Comparison of ENCODE assay signal across 8 cellular contexts in genomic region chr12:49068879-49069506, GRCh38. TPM values are rescaled to one million over a fixed set of nuclear protein-coding genes. Genes with fewer than 3 reads are reported as not detected.
A peak's percentile ranks its signal among the peaks of the same experiment; 100 is the strongest.
DNase-seq lines count a peak whose midpoint lies in the region; ATAC-seq, FAIRE-seq and TF ChIP-seq lines count a peak whose summit lies in the region.

No MANE protein-coding gene starts in this region.

- no peak overlapping the region for H3K4ac ChIP-seq in H1 (replicated peaks; ENCODE audit: insufficient read length, low read depth, low read length)

- H4K8ac ChIP-seq in H1 (ENCODE audit: extremely low read depth, insufficient read depth, low read length): no peak overlapping the region

- no peaks in the 10 kb centered on the region for H3K79me1 ChIP-seq in H1 (ENCODE audit: low read depth, low read length)

- no peak for TF ChIP-seq CTCF in H1 (IDR thresholded peaks at IDR 0.05; ENCODE audit: control extremely low read depth in 1 of 3, insufficient read depth in 1 of 3, low read depth in 1 of 3, low read length in 3 of 3)
- no peak for TF ChIP-seq CTCF in osteocyte (IDR thresholded peaks at IDR 0.05)

- peak overlapping the region in 1 of 4 experiments; percentile 24; a peak in 1 of 7 replicates for H3K9ac ChIP-seq in H1 (replicated peaks in 1 of 4; ENCODE audit: extremely low read depth in 1 of 4, low read depth in 3 of 4, low read length in 3 of 4)

- H3K23me2 ChIP-seq in H1 (ENCODE audit: low read depth, low read length): peaks cover 11% of the 10 kb centered on the region

- no peak overlapping the region for H3K14ac ChIP-seq in H1 (ENCODE audit: insufficient read length)

- H2BK15ac ChIP-seq in H1 (ENCODE audit: low read length): no peak overlapping the region

- H3K36me3 Mint-ChIP-seq in osteocyte (ENCODE audit: unreplicated experiment): no peaks in the 10 kb centered on the region

- CTCF ChIA-PET in H1 (lab: Charles Lee; ENCODE audit: partially characterized antibody): interaction anchor here (0.6 to 10.0 kb wide), 8 partner anchors 18 to 162 kb away, joined by 3 to 129 read pairs (median 4); partner anchors contain the start of gene DHH

- FAIRE-seq in H1 (lab: Jason Lieb, UNC): no peak

- peaks cover 0 to 8% (median 3%) of the 10 kb centered on the region in 4 experiments; a peak in 5 of 7 replicates for H3K27me3 ChIP-seq in H1 (replicated peaks in 1 of 4; ENCODE audit: control insufficient read depth in 3 of 4, extremely low read depth in 1 of 4, insufficient read depth in 3 of 4, low read length in 3 of 4)

- no peak overlapping the region for H2BK12ac ChIP-seq in H1 (ENCODE audit: low read depth, low read length)

- H4K20me1 ChIP-seq in H1 (replicated peaks in 1 of 2; ENCODE audit: control insufficient read depth in 1 of 2, insufficient read depth in 2 of 2, low read length in 2 of 2): no peaks in the 10 kb centered on the region

- H3K4me1 ChIP-seq in H1 (replicated peaks in 1 of 4; ENCODE audit: control insufficient read depth in 3 of 4, insufficient read depth in 4 of 4, low read length in 3 of 4): peaks cover 2 to 6% (median 4%) of the 10 kb centered on the region in 4 experiments; a peak in 5 of 7 replicates

- no peak overlapping the region for H2AFZ ChIP-seq in H1 (ENCODE audit: low read length)

- TF ChIP-seq RAD21 in H1 (IDR thresholded peaks at IDR 0.05 in 1 of 2, conservative IDR thresholded peaks at IDR 0.05 in 1 of 2; ENCODE audit: low read depth in 2 of 2, low read length in 2 of 2): no peak

- peak overlapping the region; percentile 70 to 93 (median 80) for H3K4me3 ChIP-seq in H1 (ENCODE audit: extremely low read depth in 1 of 4, insufficient read depth in 2 of 4, low read depth in 3 of 4, low read length in 4 of 4)

- peak overlapping the region; percentile 97 for H3K4me3 Mint-ChIP-seq in osteocyte (ENCODE audit: unreplicated experiment)

- H3K27me3 Mint-ChIP-seq in osteocyte (ENCODE audit: unreplicated experiment): no peaks in the 10 kb centered on the region

- H3K9me3 ChIP-seq in H1 (ENCODE audit: insufficient read depth in 2 of 2, low read depth in 1 of 2, low read length in 1 of 2): no peaks in the 10 kb centered on the region

- H3K56ac ChIP-seq in H1 (replicated peaks; ENCODE audit: insufficient read length, low read depth, low read length): no peak overlapping the region

- no peaks in the 10 kb centered on the region for H3K36me3 ChIP-seq in H1 (ENCODE audit: control insufficient read depth in 2 of 4, insufficient read depth in 4 of 4, low read length in 3 of 4)

- H3K4me2 ChIP-seq in H1 (ENCODE audit: insufficient read depth in 1 of 2, low read depth in 2 of 2, low read length in 2 of 2): peak overlapping the region; percentile 87 to 93

- POLR2A ChIA-PET in H1 (lab: Charles Lee; ENCODE audit: partially characterized antibody): interaction anchor here (1.0 to 3.6 kb wide), 10 partner anchors 9 to 74 kb away, joined by 3 to 32 read pairs (median 4); partner anchors contain the start of genes DHH, KMT2D and TUBA1B

- H3K4me1 Mint-ChIP-seq in osteocyte (ENCODE audit: unreplicated experiment): peaks cover 18% of the 10 kb centered on the region

- H3K27ac Mint-ChIP-seq in osteocyte (ENCODE audit: unreplicated experiment): peak overlapping the region; percentile 80

- no peak overlapping the region for H4K91ac ChIP-seq in H1 (replicated peaks; ENCODE audit: insufficient read length, low read length)

- peak; percentile 44 for DNase-seq in D341Med (ENCODE audit: low spot score)
- peak; percentile 52 for DNase-seq in NCI-H2171 treated with DMSO at 0.1 percent for 48 hours (lab: John Stamatoyannopoulos, UW)
- peak in 1 of 2 experiments; percentile 58 for DNase-seq in H1 (ENCODE audit: low read depth in 1 of 2, low spot score in 2 of 2)
- DNase-seq in osteocyte (ENCODE audit: extremely low spot score, unreplicated experiment): no peak
- no peak for DNase-seq in AML-193 (lab: John Stamatoyannopoulos, UW)
- DNase-seq in GDM1 (lab: John Stamatoyannopoulos, UW): no peak
- no peak for DNase-seq in dermis blood vessel endothelial cell

- no peak overlapping the region for H2BK120ac ChIP-seq in H1 (replicated peaks; ENCODE audit: low read depth, low read length)

- H4K5ac ChIP-seq in H1 (ENCODE audit: insufficient read length, low read depth, low read length): no peak overlapping the region

- TF ChIP-seq EP300 in H1 (IDR thresholded peaks at IDR 0.05; ENCODE audit: borderline replicate concordance in 1 of 2, low read depth in 2 of 2, low read length in 2 of 2): no peak

- no peaks in the 10 kb centered on the region for H3K79me2 ChIP-seq in H1 (ENCODE audit: control insufficient read depth in 1 of 2, insufficient read depth in 2 of 2, low read length in 2 of 2)

- no peak for ATAC-seq in HG02852 (IDR thresholded peaks at IDR 0.05; ENCODE audit: unreplicated experiment)

- no peak overlapping the region for H3K23ac ChIP-seq in H1 (ENCODE audit: insufficient read length)

- WGBS in H1 (ENCODE audit: extremely low coverage in 1 of 2, insufficient coverage in 1 of 2, insufficient read length in 1 of 2, insufficient replicate concordance in 2 of 2, low coverage in 1 of 2, low lambda C conversion rate in 2 of 2, missing lambda C conversion rate in 1 of 2), 2 experiments: 28% methylated on average over 21 of the region's 21 CpGs; no CpG with 5 or more reads in 1 of the 2 experiments

- no peaks in the 10 kb centered on the region for H3K9me3 Mint-ChIP-seq in osteocyte (ENCODE audit: unreplicated experiment)

- no peak overlapping the region for H3K27ac ChIP-seq in H1 (ENCODE audit: low read depth, low read length)

- no peak for TF ChIP-seq POLR2A in H1 (IDR thresholded peaks at IDR 0.05; ENCODE audit: control extremely low read depth in 1 of 2, low read depth in 2 of 2, low read length in 2 of 2)

- H2BK20ac ChIP-seq in H1 (ENCODE audit: low read length): peak overlapping the region; percentile 66; the same call in 1 of the 2 replicates

- H2BK5ac ChIP-seq in H1 (ENCODE audit: low read depth, low read length): no peak overlapping the region

- no peak overlapping the region for H3K18ac ChIP-seq in H1 (ENCODE audit: extremely low read depth, low read length)

- no peak overlapping the region for H2AK5ac ChIP-seq in H1 (ENCODE audit: low read depth, low read length)

RNA-seq across cellular contexts. Expression of gene RHEBL1, which starts 0.8 kb away (rescaled TPM):
- 7.0 and 7.5 TPM in 2 replicates for total RNA-seq in H1 (2021; fragmentation: NEBNext Ultra II Directional; extraction: Animal tissue kit (Norgen Biotek cat#: 25700))
- polyA plus RNA-seq in H1 (2011; rRNA removed): 8.1 and 9.4 TPM in 2 replicates
- polyA plus RNA-seq in H1 (2011; cell fraction: cytosol; rRNA removed): 8.9 TPM
- 8.4 TPM for polyA plus RNA-seq in H1 (2011; cell fraction: nucleus; rRNA removed)
- 6.8 to 8.2 TPM (median 7.4 TPM) in 4 replicates for polyA plus RNA-seq in H1 (2012, experiment 1 of 2)
- 6.5 TPM for polyA plus RNA-seq in H1 (2012, experiment 2 of 2)
- 4.7 TPM for polyA plus RNA-seq in H1 (2013, experiment 1 of 2)
- polyA plus RNA-seq in H1 (2013, experiment 2 of 2): 4.9 TPM
- 5.3 and 7.7 TPM in 2 replicates for polyA minus RNA-seq in H1 (2011; rRNA and poly(A)+ RNA removed)
- polyA minus RNA-seq in H1 (2011; cell fraction: cytosol; rRNA and poly(A)+ RNA removed): 3.9 TPM
- polyA minus RNA-seq in H1 (2011; cell fraction: nucleus; rRNA and poly(A)+ RNA removed): 3.0 TPM
- total RNA-seq in osteocyte (0.86 and 1.2 TPM in 2 replicates), dermis blood vessel endothelial cell (1.2 and 2.0 TPM in 2 replicates)

RNA-seq across cellular contexts. Expression of gene KMT2D, which starts 8.4 kb away (rescaled TPM):
- 86.3 and 92.3 TPM in 2 replicates for total RNA-seq in H1 (2021; fragmentation: NEBNext Ultra II Directional; extraction: Animal tissue kit (Norgen Biotek cat#: 25700))
- polyA plus RNA-seq in H1 (2011; rRNA removed): 9.1 and 15.7 TPM in 2 replicates
- 14.5 TPM for polyA plus RNA-seq in H1 (2011; cell fraction: cytosol; rRNA removed)
- 56.4 TPM for polyA plus RNA-seq in H1 (2011; cell fraction: nucleus; rRNA removed)
- 30.8 to 49.4 TPM (median 44.1 TPM) in 4 replicates for polyA plus RNA-seq in H1 (2012, experiment 1 of 2)
- 16.1 TPM for polyA plus RNA-seq in H1 (2012, experiment 2 of 2)
- polyA plus RNA-seq in H1 (2013, experiment 1 of 2): 18.0 TPM
- polyA plus RNA-seq in H1 (2013, experiment 2 of 2): 12.9 TPM
- polyA minus RNA-seq in H1 (2011; rRNA and poly(A)+ RNA removed): 34.4 and 39.4 TPM in 2 replicates
- 64.4 TPM for polyA minus RNA-seq in H1 (2011; cell fraction: cytosol; rRNA and poly(A)+ RNA removed)
- polyA minus RNA-seq in H1 (2011; cell fraction: nucleus; rRNA and poly(A)+ RNA removed): 44.7 TPM
- 91.2 and 97.5 TPM in 2 replicates for total RNA-seq in osteocyte
- total RNA-seq in dermis blood vessel endothelial cell: 41.2 and 99.0 TPM in 2 replicates

RNA-seq across cellular contexts. Expression of gene DHH, which starts 25.6 kb away (rescaled TPM):
- 0.11 and 0.13 TPM in 2 replicates for total RNA-seq in H1 (2021; fragmentation: NEBNext Ultra II Directional; extraction: Animal tissue kit (Norgen Biotek cat#: 25700))
- polyA plus RNA-seq in H1 (2011; rRNA removed): 0.03 and 0.09 TPM in 2 replicates
- polyA plus RNA-seq in H1 (2011; cell fraction: cytosol; rRNA removed): 0.03 TPM
- 0.16 TPM for polyA plus RNA-seq in H1 (2011; cell fraction: nucleus; rRNA removed)
- polyA plus RNA-seq in H1 (2012, experiment 1 of 2): 0.04 to 0.09 TPM (median 0.05 TPM) in 4 replicates
- not detected for polyA plus RNA-seq in H1 (2012, experiment 2 of 2)
- 0.04 TPM for polyA plus RNA-seq in H1 (2013, experiment 1 of 2)
- polyA plus RNA-seq in H1 (2013, experiment 2 of 2): 0.06 TPM
- not detected in 2 replicates for polyA minus RNA-seq in H1 (2011; rRNA and poly(A)+ RNA removed)
- polyA minus RNA-seq in H1 (2011; cell fraction: cytosol; rRNA and poly(A)+ RNA removed): not detected
- polyA minus RNA-seq in H1 (2011; cell fraction: nucleus; rRNA and poly(A)+ RNA removed): not detected
- 0.13 TPM in 1 of 2 replicates, not detected in the other for total RNA-seq in osteocyte
- 1.2 and 3.7 TPM in 2 replicates for total RNA-seq in dermis blood vessel endothelial cell

RNA-seq across cellular contexts. Expression of gene LMBR1L, which starts 41.7 kb away (rescaled TPM):
- total RNA-seq in H1 (2021; fragmentation: NEBNext Ultra II Directional; extraction: Animal tissue kit (Norgen Biotek cat#: 25700)): 47.7 and 49.6 TPM in 2 replicates
- 36.6 and 54.6 TPM in 2 replicates for polyA plus RNA-seq in H1 (2011; rRNA removed)
- polyA plus RNA-seq in H1 (2011; cell fraction: cytosol; rRNA removed): 42.5 TPM
- 180 TPM for polyA plus RNA-seq in H1 (2011; cell fraction: nucleus; rRNA removed)
- polyA plus RNA-seq in H1 (2012, experiment 1 of 2): 30.8 to 52.0 TPM (median 47.4 TPM) in 4 replicates
- 37.8 TPM for polyA plus RNA-seq in H1 (2012, experiment 2 of 2)
- 30.1 TPM for polyA plus RNA-seq in H1 (2013, experiment 1 of 2)
- polyA plus RNA-seq in H1 (2013, experiment 2 of 2): 33.4 TPM
- 99.6 and 107 TPM in 2 replicates for polyA minus RNA-seq in H1 (2011; rRNA and poly(A)+ RNA removed)
- 35.4 TPM for polyA minus RNA-seq in H1 (2011; cell fraction: cytosol; rRNA and poly(A)+ RNA removed)
- 78.7 TPM for polyA minus RNA-seq in H1 (2011; cell fraction: nucleus; rRNA and poly(A)+ RNA removed)
- 85.2 and 86.1 TPM in 2 replicates for total RNA-seq in osteocyte
- total RNA-seq in dermis blood vessel endothelial cell: 101 and 122 TPM in 2 replicates

RNA-seq across cellular contexts. Expression of gene PRKAG1, which starts 50.4 kb away (rescaled TPM):
- 36.3 and 38.6 TPM in 2 replicates for total RNA-seq in H1 (2021; fragmentation: NEBNext Ultra II Directional; extraction: Animal tissue kit (Norgen Biotek cat#: 25700))
- polyA plus RNA-seq in H1 (2011; rRNA removed): 32.3 and 57.5 TPM in 2 replicates
- 43.9 TPM for polyA plus RNA-seq in H1 (2011; cell fraction: cytosol; rRNA removed)
- 20.4 TPM for polyA plus RNA-seq in H1 (2011; cell fraction: nucleus; rRNA removed)
- polyA plus RNA-seq in H1 (2012, experiment 1 of 2): 41.3 to 53.9 TPM (median 44.4 TPM) in 4 replicates
- 35.5 TPM for polyA plus RNA-seq in H1 (2012, experiment 2 of 2)
- polyA plus RNA-seq in H1 (2013, experiment 1 of 2): 37.2 TPM
- polyA plus RNA-seq in H1 (2013, experiment 2 of 2): 38.9 TPM
- 27.7 and 50.1 TPM in 2 replicates for polyA minus RNA-seq in H1 (2011; rRNA and poly(A)+ RNA removed)
- 17.1 TPM for polyA minus RNA-seq in H1 (2011; cell fraction: cytosol; rRNA and poly(A)+ RNA removed)
- polyA minus RNA-seq in H1 (2011; cell fraction: nucleus; rRNA and poly(A)+ RNA removed): 14.7 TPM
- total RNA-seq in osteocyte (75.6 and 80.6 TPM in 2 replicates), dermis blood vessel endothelial cell (40.3 and 48.2 TPM in 2 replicates)

Comparison
In these comparisons a context has a peak if more than half of its experiments do, and no peak if none do; other contexts are left out.
1. DNase-seq: peak in D341Med (single experiment) and NCI-H2171 treated with DMSO at 0.1 percent for 48 hours (single experiment); none in osteocyte (single experiment), AML-193 (0 of 2), GDM1 (single experiment) and dermis blood vessel endothelial cell (single experiment).